Comparison of ENCODE assay signal across 14 cellular contexts in the genomic region with DNA sequence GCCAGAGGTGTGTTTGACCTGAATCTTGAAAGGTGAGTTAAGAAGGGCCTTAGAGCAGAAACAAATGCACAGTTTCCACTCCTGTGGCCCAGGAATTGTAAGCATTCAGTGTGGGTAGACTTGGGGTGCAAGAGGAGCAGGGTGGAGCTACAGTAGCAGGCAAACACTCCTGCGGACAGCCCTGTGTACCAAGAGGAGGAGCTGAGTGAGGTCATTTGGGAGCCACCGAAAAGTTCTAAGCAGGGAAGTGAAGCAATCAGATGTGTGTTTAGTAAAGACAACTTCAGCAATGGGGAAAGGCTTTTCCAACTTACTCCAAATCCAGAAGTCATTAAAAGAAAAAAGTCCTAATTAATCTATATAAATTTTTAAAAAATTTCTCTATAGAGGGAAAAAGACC.
DNase-seq lines count a peak whose midpoint lies in the region; TF ChIP-seq lines count a peak whose summit lies in the region.
"Had no signal": no experiment of that assay in that cellular context is flagged by ENCODE, and none has a peak within 500 bp of the region (broad histone marks: within the 10 kb centered on the region; RNA-seq: fewer than 3 reads in every experiment).

No MANE protein-coding gene starts in this region.

- no peaks in the 10 kb centered on the region for H3K4me1 ChIP-seq in hepatocyte (ENCODE audit: insufficient read depth)
- H3K4me1 ChIP-seq in liver (ENCODE audit: control insufficient read depth in 4 of 4, insufficient read depth in 4 of 4, low read length in 3 of 4), result peaks cover 0 to 4% (median under 1%) of the 10 kb centered on the region in 4 donors
- peaks cover 2 to 7% of the 10 kb centered on the region in 2 experiments for H3K4me1 ChIP-seq in trophoblast cell (ENCODE audit: control insufficient read depth in 1 of 2, insufficient read depth in 2 of 2, low read length in 2 of 2)
- H3K4me1 ChIP-seq: HAP-1 had no signal

- H3K27me3 Mint-ChIP-seq in activated CD4-positive, alpha-beta T cell treated with anti-CD3 and anti-CD28 coated beads, Interleukin-2, amount 10 ng/mL, durations not matched to agents 24 days and 14 days, result peaks cover 7% of the 10 kb centered on the region

- 88% methylated on average over 2 of the region's 2 CpGs for WGBS in hepatocyte (ENCODE audit: low lambda C conversion rate, missing lambda C conversion rate)
- 49% methylated on average over 2 of the region's 2 CpGs for WGBS in liver
- no CpG with 5 or more reads among the region's 2 CpGs for WGBS in trophoblast cell (ENCODE audit: extremely low coverage, insufficient coverage, insufficient read length)

- H3K27ac Mint-ChIP-seq in activated CD4-positive, alpha-beta T cell treated with anti-CD3 and anti-CD28 coated beads, Interleukin-2, amount 10 ng/mL, durations not matched to agents 24 days and 14 days, result no peak overlapping the region
- H3K27ac Mint-ChIP-seq: CD14-positive monocyte; CD8-positive, alpha-beta T cell had no signal

- no peaks in the 10 kb centered on the region for H3K9me2 ChIP-seq in hepatocyte (replicated peaks; ENCODE audit: insufficient read depth)

- H3K4me3 ChIP-seq in hepatocyte (no peak overlapping the region), liver (ENCODE audit: low read depth in 1 of 3, low read length in 3 of 3) (no peak overlapping the region), trophoblast cell (ENCODE audit: low read depth, low read length) (no peak overlapping the region)
- H3K4me3 ChIP-seq: GM12878, HAP-1 had no signal

- intact Hi-C loops in activated CD4-positive, alpha-beta T cell treated with anti-CD3 and anti-CD28 coated beads, Interleukin-2, amount 10 ng/mL, durations not matched to agents 24 days and 14 days (cut with micrococcal nuclease), result no loop called here

- H3K79me2 ChIP-seq in hepatocyte (no peaks in the 10 kb centered on the region), trophoblast cell (ENCODE audit: control insufficient read depth, insufficient read depth, low read length, poor library complexity) (no peaks in the 10 kb centered on the region)

- TF ChIP-seq RAD21 in liver (IDR thresholded peaks at IDR 0.05), result peak; percentile 5 to 43

- peak overlapping the region; percentile 89 for H2BK12ac ChIP-seq in trophoblast cell (ENCODE audit: low read length)

- peak overlapping the region; percentile 64 for H3K14ac ChIP-seq in trophoblast cell (ENCODE audit: low read length)

- no peak overlapping the region for H4K12ac ChIP-seq in trophoblast cell (ENCODE audit: low read depth, low read length)

- H3K18ac ChIP-seq in trophoblast cell (ENCODE audit: low read length), result no peak overlapping the region

- DNase-seq in hepatocyte (ENCODE audit: low spot score) (peak; percentile 9), trophoblast cell (no peak), Ammon's horn (ENCODE audit: low spot score) (no peak), putamen (ENCODE audit: low spot score) (no peak), NCI-H1417 treated with DMSO at 0.1 percent for 48 hours (lab: John Stamatoyannopoulos, UW) (no peak)
- no peak for DNase-seq in activated CD4-positive, alpha-beta T cell treated with anti-CD3 and anti-CD28 coated beads, Interleukin-2, amount 10 ng/mL, durations not matched to agents 24 days and 14 days
- DNase-seq: ACHN; Calu3; CD8-positive, alpha-beta T cell; DMS79 treated with DMSO at 0.1 percent for 48 hours had no signal

- H3K79me1 ChIP-seq in trophoblast cell (ENCODE audit: low read length), result peaks cover 4% of the 10 kb centered on the region

- no peaks in the 10 kb centered on the region for H3K9me3 Mint-ChIP-seq in activated CD4-positive, alpha-beta T cell treated with anti-CD3 and anti-CD28 coated beads, Interleukin-2, amount 10 ng/mL, durations not matched to agents 24 days and 14 days
- H3K9me3 Mint-ChIP-seq: CD8-positive, alpha-beta T cell had no signal

- no peaks in the 10 kb centered on the region for H3K4me1 Mint-ChIP-seq in activated CD4-positive, alpha-beta T cell treated with anti-CD3 and anti-CD28 coated beads, Interleukin-2, amount 10 ng/mL, durations not matched to agents 24 days and 14 days

- H3K36me3 ChIP-seq in hepatocyte (replicated peaks; ENCODE audit: insufficient read depth, low read depth) (no peaks in the 10 kb centered on the region), liver (ENCODE audit: control insufficient read depth in 4 of 4, insufficient read depth in 3 of 4, low read depth in 1 of 4, low read length in 3 of 4) (peaks cover 0 to 27% (median 7%) of the 10 kb centered on the region in 4 donors), trophoblast cell (ENCODE audit: control insufficient read depth in 1 of 2, insufficient read depth in 2 of 2, low read length in 2 of 2) (peaks cover 0 to 2% of the 10 kb centered on the region in 2 experiments)
- H3K36me3 ChIP-seq: HAP-1 had no signal

- H2AFZ ChIP-seq in hepatocyte, result no peak overlapping the region
- peak overlapping the region; percentile 17 for H2AFZ ChIP-seq in trophoblast cell (ENCODE audit: insufficient read depth, low read length, poor library complexity)

- no peaks in the 10 kb centered on the region for H3K27me3 ChIP-seq in hepatocyte
- H3K27me3 ChIP-seq in liver (ENCODE audit: control insufficient read depth in 4 of 4, insufficient read depth in 4 of 4, low read length in 3 of 4), result no peaks in the 10 kb centered on the region
- no peaks in the 10 kb centered on the region for H3K27me3 ChIP-seq in trophoblast cell (ENCODE audit: insufficient read depth, low read length)

- H2BK120ac ChIP-seq in trophoblast cell (ENCODE audit: insufficient read depth, low read length, poor library complexity), result no peak overlapping the region

- H3K36me3 Mint-ChIP-seq in activated CD4-positive, alpha-beta T cell treated with anti-CD3 and anti-CD28 coated beads, Interleukin-2, amount 10 ng/mL, durations not matched to agents 24 days and 14 days (ENCODE audit: low read depth), result no peaks in the 10 kb centered on the region
- H3K36me3 Mint-ChIP-seq: CD14-positive monocyte; CD8-positive, alpha-beta T cell had no signal

- no peak overlapping the region for H3K4me3 Mint-ChIP-seq in activated CD4-positive, alpha-beta T cell treated with anti-CD3 and anti-CD28 coated beads, Interleukin-2, amount 10 ng/mL, durations not matched to agents 24 days and 14 days
- H3K4me3 Mint-ChIP-seq: CD14-positive monocyte; CD8-positive, alpha-beta T cell had no signal

- H3K9me3 ChIP-seq in hepatocyte (ENCODE audit: low read depth), result no peaks in the 10 kb centered on the region
- H3K9me3 ChIP-seq in liver (ENCODE audit: control insufficient read depth in 4 of 4, low read length in 3 of 4), result no peaks in the 10 kb centered on the region
- no peaks in the 10 kb centered on the region for H3K9me3 ChIP-seq in trophoblast cell (ENCODE audit: insufficient read depth, low read depth, low read length)
- H3K9me3 ChIP-seq: HAP-1 had no signal

- no peak overlapping the region for H4K8ac ChIP-seq in trophoblast cell (ENCODE audit: low read depth, low read length)

- H3K4ac ChIP-seq in trophoblast cell (ENCODE audit: low read depth, low read length), result no peak overlapping the region

- H3K4me2 ChIP-seq in hepatocyte (no peak overlapping the region), trophoblast cell (ENCODE audit: low read length) (no peak overlapping the region)

- no peak overlapping the region for H3K23ac ChIP-seq in trophoblast cell (ENCODE audit: low read length)

- H2AK5ac ChIP-seq in trophoblast cell (ENCODE audit: low read length), result no peak overlapping the region

- no peaks in the 10 kb centered on the region for H4K20me1 ChIP-seq in hepatocyte (ENCODE audit: insufficient read depth, poor library complexity, severe bottlenecking)

- no peak overlapping the region for H4K91ac ChIP-seq in trophoblast cell (ENCODE audit: low read depth, low read length)

- H2BK5ac ChIP-seq in trophoblast cell (ENCODE audit: low read depth, low read length, poor library complexity), result no peak overlapping the region

- no peak for TF ChIP-seq CTCF in hepatocyte (IDR thresholded peaks at IDR 0.05; ENCODE audit: poor library complexity)
- no peak for TF ChIP-seq CTCF in liver (IDR thresholded peaks at IDR 0.05; ENCODE audit: low read depth, low read length, missing input control)

- H3K9ac ChIP-seq in liver (ENCODE audit: low read depth in 1 of 2, low read length in 2 of 2), result no peak overlapping the region
- no peak overlapping the region for H3K9ac ChIP-seq in trophoblast cell (ENCODE audit: low read length)

- H3K27ac ChIP-seq in hepatocyte (no peak overlapping the region), liver (ENCODE audit: low read depth in 1 of 2, low read length in 2 of 2) (no peak overlapping the region), trophoblast cell (ENCODE audit: low read depth, low read length) (no peak overlapping the region)

TF ChIP-seq in liver, 16 proteins besides CTCF, POLR2A, EP300 and RAD21 (continues in another document):
- TF ChIP-seq GABPA (IDR thresholded peaks at IDR 0.05 in 1 of 2, conservative IDR thresholded peaks at IDR 0.05 in 1 of 2), result no peak
- peak; percentile 31 to 64 for TF ChIP-seq RXRA (IDR thresholded peaks at IDR 0.05)
- peak; percentile 14 to 43 for TF ChIP-seq HNF4A (conservative IDR thresholded peaks at IDR 0.05)
- TF ChIP-seq HNF4G (IDR thresholded peaks at IDR 0.05), result no peak
- TF ChIP-seq JUND (IDR thresholded peaks at IDR 0.05), result peak; percentile 44 to 79
- TF ChIP-seq YY1 (IDR thresholded peaks at IDR 0.05), result no peak
- TF ChIP-seq ZBTB33 (IDR thresholded peaks at IDR 0.05), result no peak
- TF ChIP-seq ATF3 (IDR thresholded peaks at IDR 0.05), result no peak
- TF ChIP-seq SP1 (IDR thresholded peaks at IDR 0.05), result no peak
